In genomic region chr11:92607969-92608711, GRCh38 we compare ENCODE assay signal across 2 cellular contexts.
TF ChIP-seq lines count a peak whose summit lies in the region.

No MANE protein-coding gene starts in this region.

TF ChIP-seq in GM23338, 12 proteins besides CTCF, POLR2A, EP300 and RAD21 (continued from another document):
- TF ChIP-seq NANOG (IDR thresholded peaks at IDR 0.05; ENCODE audit: borderline replicate concordance), result no peak
- TF ChIP-seq POLR2AphosphoS5 (IDR thresholded peaks at IDR 0.05; ENCODE audit: low read depth), result no peak
- no peak for TF ChIP-seq ETS1 (IDR thresholded peaks at IDR 0.05)
- no peak for TF ChIP-seq EZH2 (IDR thresholded peaks at IDR 0.05; ENCODE audit: low read depth, unreplicated experiment)
- TF ChIP-seq CREB1 (CRISPR knock-in tag; IDR thresholded peaks at IDR 0.05; ENCODE audit: low read depth), result no peak
- TF ChIP-seq REST (IDR thresholded peaks at IDR 0.05; ENCODE audit: unreplicated experiment), result no peak
- no peak for TF ChIP-seq ZNF462 (CRISPR knock-in tag; IDR thresholded peaks at IDR 0.05)
- TF ChIP-seq STAT1 (IDR thresholded peaks at IDR 0.05; ENCODE audit: unreplicated experiment), result no peak

TF ChIP-seq in H1, 55 proteins besides CTCF, POLR2A, EP300 and RAD21 (continued from another document):
- no peak for TF ChIP-seq SIRT6 (IDR thresholded peaks at IDR 0.05; ENCODE audit: low read length)
